Comparison of ENCODE assay signal across 8 cellular contexts in genomic region chr20:25624500-25624939, GRCh38. TPM values are rescaled to one million over a fixed set of nuclear protein-coding genes. Genes with fewer than 3 reads are reported as not detected.
DNase-seq lines count a peak whose midpoint lies in the region; ATAC-seq and TF ChIP-seq lines count a peak whose summit lies in the region.

No MANE protein-coding gene starts in this region.

- no peaks in the 10 kb centered on the region for H3K27me3 Mint-ChIP-seq in nephron (ENCODE audit: low read depth)

- peaks cover 18% of the 10 kb centered on the region for H3K4me1 Mint-ChIP-seq in nephron

- peak overlapping the region; percentile 79 to 87 for H3K9ac ChIP-seq in colonic mucosa (ENCODE audit: low read depth in 2 of 2, low read length in 2 of 2)

- no peaks in the 10 kb centered on the region for H3K9me2 ChIP-seq in DOHH2 (replicated peaks; ENCODE audit: control insufficient read depth, low read length)

- DNase-seq in NCI-H510A treated with DMSO at 0.1 percent for 48 hours (lab: John Stamatoyannopoulos, UW) (peak; percentile 73), colonic mucosa (no peak), GM10266 (ENCODE audit: extremely low spot score) (no peak), GM20000 (ENCODE audit: low spot score) (no peak)

- ATAC-seq in GM21576 (IDR thresholded peaks at IDR 0.05; ENCODE audit: unreplicated experiment): no peak
- no peak for ATAC-seq in HG03025 (IDR thresholded peaks at IDR 0.05; ENCODE audit: low FRiP score, unreplicated experiment)

- H3K79me2 ChIP-seq in DOHH2 (ENCODE audit: control insufficient read depth, low read length): peaks cover 69% of the 10 kb centered on the region

- peak overlapping the region; percentile 95 for H3K4me3 ChIP-seq in DOHH2 (ENCODE audit: low read length)
- H3K4me3 ChIP-seq in colonic mucosa: peak overlapping the region; percentile 77

- H3K27ac Mint-ChIP-seq in nephron: peak overlapping the region; percentile 93 to 99 (median 96)

- H3K9me3 ChIP-seq in DOHH2 (ENCODE audit: control insufficient read depth, insufficient read depth, low read length) (0 out of 2 replicates have a peak, but pooled peaks cover 3% of the 10 kb centered on the region), colonic mucosa (no peaks in the 10 kb centered on the region)

- H3K27ac ChIP-seq in DOHH2 (ENCODE audit: low read depth, low read length): peak overlapping the region; percentile 85
- peak overlapping the region; percentile 90 for H3K27ac ChIP-seq in colonic mucosa

- peaks cover 40% of the 10 kb centered on the region for H3K4me1 ChIP-seq in DOHH2 (ENCODE audit: control insufficient read depth, low read length)
- no peaks in the 10 kb centered on the region for H3K4me1 ChIP-seq in colonic mucosa

- no peak for TF ChIP-seq CTCF in DOHH2 (IDR thresholded peaks at IDR 0.05; ENCODE audit: low read depth, low read length, poor library complexity, severe bottlenecking)
- no peak for TF ChIP-seq CTCF in colonic mucosa (IDR thresholded peaks at IDR 0.05)
- TF ChIP-seq CTCF in nephron (IDR thresholded peaks at IDR 0.05; ENCODE audit: unreplicated experiment in 3 of 3): no peak
- TF ChIP-seq CTCF in GM10266 (IDR thresholded peaks at IDR 0.05; ENCODE audit: control insufficient read depth, insufficient read depth, low read depth, missing control alignments): no peak
- TF ChIP-seq CTCF in GM20000 (IDR thresholded peaks at IDR 0.05; ENCODE audit: extremely low read depth, missing control alignments): no peak

- H3K9me3 Mint-ChIP-seq in nephron: peaks cover 7% of the 10 kb centered on the region

- no peaks in the 10 kb centered on the region for H3F3A ChIP-seq in DOHH2 (ENCODE audit: control insufficient read depth, insufficient read depth)

- peaks cover 3% of the 10 kb centered on the region; the same call in 1 of the 2 replicates for H4K20me1 ChIP-seq in DOHH2 (ENCODE audit: control insufficient read depth, insufficient read depth, low read depth, low read length)

- H3K27me3 ChIP-seq in DOHH2 (ENCODE audit: control insufficient read depth, low read length): no peaks in the 10 kb centered on the region
- no peaks in the 10 kb centered on the region for H3K27me3 ChIP-seq in colonic mucosa

- H3K36me3 ChIP-seq in DOHH2 (ENCODE audit: control insufficient read depth, low read length) (peaks cover 23% of the 10 kb centered on the region), colonic mucosa (no peaks in the 10 kb centered on the region)

- peak overlapping the region; percentile 87 to 94 (median 91) for H3K4me3 Mint-ChIP-seq in nephron

- intact Hi-C loops in colonic mucosa (cut with DNase I): loop anchor here (5.0 kb wide), 2 partner anchors 68 to 87 kb away; no protein-coding TSS in a partner anchor

- peaks cover 4% of the 10 kb centered on the region for H3K36me3 Mint-ChIP-seq in nephron (ENCODE audit: low read depth)

- H3K4me2 ChIP-seq in DOHH2 (ENCODE audit: low read length): peak overlapping the region; percentile 80

RNA-seq across cellular contexts. Expression of gene NANP, which starts 0.7 kb away (rescaled TPM):
- 1 to 10 TPM; 3.1 to 3.3 TPM for total RNA-seq in colonic mucosa

RNA-seq across cellular contexts. Expression of gene NINL, which starts 39.2 kb away (rescaled TPM):
- total RNA-seq in colonic mucosa: 1 to 10 TPM; 3.4 to 5.3 TPM
